Comparison of ENCODE assay signal across 24 cellular contexts in genomic region chr3:46962427-46962826, GRCh38. TPM values are rescaled to one million over a fixed set of nuclear protein-coding genes. Genes with fewer than 3 reads are reported as not detected.
DNase-seq lines count a peak whose midpoint lies in the region; ATAC-seq and TF ChIP-seq lines count a peak whose summit lies in the region.
"Had no signal": no experiment of that assay in that cellular context is flagged by ENCODE, and none has a peak within 500 bp of the region (broad histone marks: within the 10 kb centered on the region; RNA-seq: fewer than 3 reads in every experiment).

No MANE protein-coding gene starts in this region.

- peak overlapping the region; percentile 29; the same call in 1 of the 2 replicates for H3K23ac ChIP-seq in IMR-90 (ENCODE audit: low read depth, low read length)

- intact Hi-C loops in IMR-90 (cut with micrococcal nuclease) (no loop called here), thyroid gland (cut with DNase I) (no loop called here)

- H3K79me1 ChIP-seq in IMR-90 (ENCODE audit: low read depth in 1 of 2, low read length in 2 of 2): peaks cover 25 to 72% of the 10 kb centered on the region in 2 experiments

- no peak overlapping the region for H2BK15ac ChIP-seq in IMR-90 (ENCODE audit: low read depth, low read length)

- TF ChIP-seq RAD21 in IMR-90 (IDR thresholded peaks at IDR 0.05; ENCODE audit: low read length): no peak

- peaks cover 71% of the 10 kb centered on the region for H4K20me1 ChIP-seq in IMR-90 (ENCODE audit: insufficient read depth, low read length)

- no peak overlapping the region for H2AK9ac ChIP-seq in IMR-90 (replicated peaks; ENCODE audit: low read depth, low read length, poor library complexity)

- H3K56ac ChIP-seq in IMR-90 (ENCODE audit: extremely low read depth, insufficient read depth, low read length): no peak overlapping the region

- H3K4me3 Mint-ChIP-seq in activated naive CD8-positive, alpha-beta T cell: no peak overlapping the region
- no peak overlapping the region for H3K4me3 Mint-ChIP-seq in activated naive CD8-positive, alpha-beta T cell treated with anti-CD3 and anti-CD28 coated beads for 36 hours
- no peak overlapping the region for H3K4me3 Mint-ChIP-seq in chondrocyte (ENCODE audit: unreplicated experiment)
- H3K4me3 Mint-ChIP-seq: activated naive CD4-positive, alpha-beta T cell treated with anti-CD3 and anti-CD28 coated beads, Interleukin-2, amount 10 ng/mL, durations not matched to agents 7 days and 5 days had no signal

- H3K4me1 Mint-ChIP-seq in activated naive CD8-positive, alpha-beta T cell (ENCODE audit: low read depth): peaks cover 83% of the 10 kb centered on the region
- H3K4me1 Mint-ChIP-seq in activated naive CD8-positive, alpha-beta T cell treated with anti-CD3 and anti-CD28 coated beads for 36 hours: peaks cover 73% of the 10 kb centered on the region
- H3K4me1 Mint-ChIP-seq in chondrocyte (ENCODE audit: low read depth): peaks cover 52% of the 10 kb centered on the region

- no peak overlapping the region for H3K4me2 ChIP-seq in IMR-90 (ENCODE audit: low read depth, low read length)
- H3K4me2 ChIP-seq: SK-N-SH had no signal

- peaks cover 27% of the 10 kb centered on the region for H3K9me1 ChIP-seq in IMR-90 (ENCODE audit: insufficient read depth, low read length)

- H3K27me3 ChIP-seq in IMR-90 (ENCODE audit: control insufficient read depth, insufficient read depth, low read length) (no peaks in the 10 kb centered on the region), thyroid gland (no peaks in the 10 kb centered on the region)
- H3K27me3 ChIP-seq: gastroesophageal sphincter, upper lobe of right lung had no signal

- TF ChIP-seq CTCF in IMR-90 (conservative IDR thresholded peaks at IDR 0.05; ENCODE audit: low read depth, low read length) (no peak), chondrocyte (IDR thresholded peaks at IDR 0.05) (no peak), thyroid gland (IDR thresholded peaks at IDR 0.05) (no peak)

- WGBS in IMR-90 (ENCODE audit: extremely low coverage in 2 of 2, insufficient read length in 1 of 2), 2 experiments: no CpG with 5 or more reads among the region's 1 CpG
- WGBS in thyroid gland, 2 donors: 97 to 100% methylated on average over 1 of the region's 1 CpG

- BruUV-seq in IMR-90 (replicated peaks; lab: Mats Ljungman, UMichigan): no TSS peak

- no peak for ATAC-seq in IMR-90 (ENCODE audit: low read depth)
- ATAC-seq: activated CD4-positive, CD25-positive, alpha-beta regulatory T cell treated with anti-CD3 and anti-CD28 coated beads, Interleukin-2, amount 50 U/mL, for 24 hours; gastroesophageal sphincter; lower lobe of right lung; naive thymus-derived CD4-positive, alpha-beta T cell; upper lobe of right lung had no signal

- in situ Hi-C loops in IMR-90 (cut with MboI; ENCODE audit: low sequenced_read_pairs): no loop called here

- H3K4ac ChIP-seq in IMR-90 (ENCODE audit: low read depth, low read length): no peak overlapping the region

- H3K36me3 ChIP-seq in IMR-90 (ENCODE audit: control insufficient read depth, insufficient read depth, low read length) (peaks cover 6% of the 10 kb centered on the region; the same call in 1 of the 2 replicates), thyroid gland (no peaks in the 10 kb centered on the region)
- H3K36me3 ChIP-seq: lower lobe of right lung, upper lobe of right lung had no signal

- H2BK20ac ChIP-seq in IMR-90 (ENCODE audit: low read depth, low read length): no peak overlapping the region

- H4K91ac ChIP-seq in IMR-90 (ENCODE audit: insufficient read depth, low read depth, low read length): no peak overlapping the region

- no peak overlapping the region for H4K8ac ChIP-seq in IMR-90 (ENCODE audit: low read depth in 2 of 2, low read length in 2 of 2)

- H4K5ac ChIP-seq in IMR-90 (ENCODE audit: low read depth, low read length): no peak overlapping the region

- H3K27ac ChIP-seq in IMR-90 (ENCODE audit: insufficient read depth, low read length) (no peak overlapping the region), thyroid gland (peak overlapping the region in 2 of 3 donors; percentile 70 to 86)
- H3K27ac ChIP-seq: gastroesophageal sphincter, lower lobe of right lung had no signal

- dilution Hi-C loops in IMR-90 (cut with HindIII; ENCODE audit: low sequenced_read_pairs, unreplicated experiment): no loop called here

- no peak overlapping the region for H3K9ac ChIP-seq in IMR-90 (ENCODE audit: low read depth, low read length)
- H3K9ac ChIP-seq: SK-N-SH had no signal

- peak overlapping the region; percentile 41 for H3K27ac Mint-ChIP-seq in activated naive CD8-positive, alpha-beta T cell
- H3K27ac Mint-ChIP-seq in activated naive CD8-positive, alpha-beta T cell treated with anti-CD3 and anti-CD28 coated beads for 36 hours: no peak overlapping the region
- H3K27ac Mint-ChIP-seq in chondrocyte (ENCODE audit: unreplicated experiment): peak overlapping the region; percentile 20

- H3K18ac ChIP-seq in IMR-90 (ENCODE audit: low read depth, low read length): no peak overlapping the region

- TF ChIP-seq POLR2A in IMR-90 (IDR thresholded peaks at IDR 0.05; ENCODE audit: low read depth, low read length): no peak
- TF ChIP-seq POLR2A in thyroid gland (IDR thresholded peaks at IDR 0.05): no peak

- H3K27me3 Mint-ChIP-seq in activated naive CD8-positive, alpha-beta T cell: no peaks in the 10 kb centered on the region
- H3K27me3 Mint-ChIP-seq in activated naive CD8-positive, alpha-beta T cell treated with anti-CD3 and anti-CD28 coated beads for 36 hours: no peaks in the 10 kb centered on the region
- H3K27me3 Mint-ChIP-seq in chondrocyte (ENCODE audit: low read depth): no peaks in the 10 kb centered on the region
- H3K27me3 Mint-ChIP-seq: activated naive CD4-positive, alpha-beta T cell treated with anti-CD3 and anti-CD28 coated beads, Interleukin-2, amount 10 ng/mL, durations not matched to agents 7 days and 5 days; naive thymus-derived CD4-positive, alpha-beta T cell had no signal

- H2BK120ac ChIP-seq in IMR-90 (ENCODE audit: low read depth, low read length): no peak overlapping the region

- H2AK5ac ChIP-seq in IMR-90 (ENCODE audit: low read depth, low read length): no peak overlapping the region

- H3K36me3 Mint-ChIP-seq in activated naive CD8-positive, alpha-beta T cell: peaks cover 9% of the 10 kb centered on the region
- peaks cover 44% of the 10 kb centered on the region for H3K36me3 Mint-ChIP-seq in activated naive CD8-positive, alpha-beta T cell treated with anti-CD3 and anti-CD28 coated beads for 36 hours
- no peaks in the 10 kb centered on the region for H3K36me3 Mint-ChIP-seq in chondrocyte (ENCODE audit: low read depth)

- CTCF ChIA-PET in IMR-90 (lab: Yijun Ruan, JAX): no interaction called here

- no peaks in the 10 kb centered on the region for H3K9me3 ChIP-seq in IMR-90 (ENCODE audit: control insufficient read depth, insufficient read depth, low read length)
- no peaks in the 10 kb centered on the region for H3K9me3 ChIP-seq in thyroid gland
- H3K9me3 ChIP-seq: gastroesophageal sphincter, lower lobe of right lung, SK-N-SH, upper lobe of right lung had no signal

- H3K4me1 ChIP-seq in IMR-90 (ENCODE audit: control insufficient read depth, insufficient read depth, low read length): peaks cover 18% of the 10 kb centered on the region
- peaks cover 67 to 84% of the 10 kb centered on the region in 2 donors for H3K4me1 ChIP-seq in thyroid gland

- H3K14ac ChIP-seq in IMR-90 (replicated peaks; ENCODE audit: low read depth, low read length): no peak overlapping the region

- H2AFZ ChIP-seq in IMR-90 (replicated peaks; ENCODE audit: low read length, poor library complexity): no peak overlapping the region

- H2BK5ac ChIP-seq in IMR-90 (ENCODE audit: low read depth, low read length, poor library complexity, severe bottlenecking): no peak overlapping the region

- POLR2A ChIA-PET in IMR-90 (lab: Charles Lee; ENCODE audit: unreplicated experiment): no interaction called here

- DNase-seq in activated naive CD8-positive, alpha-beta T cell treated with anti-CD3 and anti-CD28 coated beads for 36 hours: no peak
- DNase-seq in IMR-90 (no peak), chondrocyte (ENCODE audit: low spot score) (no peak), thyroid gland (no peak), SKM-1 (lab: John Stamatoyannopoulos, UW; ENCODE audit: unreplicated experiment) (no peak), NCI-H2107 treated with DMSO at 0.1 percent for 48 hours (lab: John Stamatoyannopoulos, UW; ENCODE audit: unreplicated experiment) (no peak), GM03348 (ENCODE audit: low spot score) (no peak)
- DNase-seq: activated naive CD4-positive, alpha-beta T cell treated with anti-CD3 and anti-CD28 coated beads, Interleukin-2, amount 10 ng/mL, durations not matched to agents 7 days and 5 days; activated T-cell treated with anti-CD3 and anti-CD28 coated beads, Interleukin-2, amount 50 U/mL, for 1 hour; aorta; DMS79; GDM1; lower lobe of right lung; naive thymus-derived CD4-positive, alpha-beta T cell; NCI-H1105; NCI-H1930; NCI-H524 treated with DMSO at 0.1 percent for 48 hours; occipital lobe; SK-N-SH; stimulated activated CD4-positive, alpha-beta T cell treated with anti-CD3 and anti-CD28 coated beads, Interleukin-4, amount 100 ng/mL, for 24 hours; upper lobe of right lung had no signal

- no peaks in the 10 kb centered on the region for H3K9me3 Mint-ChIP-seq in activated naive CD8-positive, alpha-beta T cell (ENCODE audit: low read depth)
- peaks cover 2% of the 10 kb centered on the region for H3K9me3 Mint-ChIP-seq in activated naive CD8-positive, alpha-beta T cell treated with anti-CD3 and anti-CD28 coated beads for 36 hours
- H3K9me3 Mint-ChIP-seq in chondrocyte (ENCODE audit: low read depth): no peaks in the 10 kb centered on the region
- H3K9me3 Mint-ChIP-seq: naive thymus-derived CD4-positive, alpha-beta T cell had no signal

- H3K4me3 ChIP-seq in IMR-90 (ENCODE audit: insufficient read depth, low read depth, low read length) (no peak overlapping the region), thyroid gland (replicated peaks in 1 of 3) (no peak overlapping the region)
- H3K4me3 ChIP-seq: gastroesophageal sphincter, lower lobe of right lung, upper lobe of right lung had no signal

TF ChIP-seq in IMR-90, 13 proteins besides CTCF, POLR2A, EP300 and RAD21 (continues in another document):
- no peak for TF ChIP-seq MAZ (IDR thresholded peaks at IDR 0.05; ENCODE audit: borderline replicate concordance, low read depth, low read length)

RNA-seq across cellular contexts. Expression of gene CCDC12, which starts 14.1 kb away (rescaled TPM):
- total RNA-seq in activated naive CD8-positive, alpha-beta T cell treated with anti-CD3 and anti-CD28 coated beads for 36 hours: 10 to 100 TPM; 48.8 to 55.4 TPM
- total RNA-seq in IMR-90 (2012; rRNA removed) (15.2 and 21.7 TPM in 2 replicates), chondrocyte (21.8 to 23.3 TPM (median 22.3 TPM) in 3 replicates), thyroid gland (10 to 100 TPM; 43.2 to 60.6 (median 51.8) TPM)
- 35.1 and 41.7 TPM in 2 replicates for polyA plus RNA-seq in IMR-90 (2012; rRNA removed)
- polyA plus RNA-seq in IMR-90 (2012; cell fraction: cytosol; rRNA removed): 43.9 and 71.8 TPM in 2 replicates
- polyA plus RNA-seq in IMR-90 (2012; cell fraction: nucleus; rRNA removed; ENCODE audit: low replicate concordance): 52.4 and 55.2 TPM in 2 replicates

RNA-seq across cellular contexts. Expression of gene NBEAL2, which starts 17.0 kb away (rescaled TPM):
- 10 to 100 TPM; 63.1 to 67.4 TPM for total RNA-seq in activated naive CD8-positive, alpha-beta T cell treated with anti-CD3 and anti-CD28 coated beads for 36 hours
- 2.2 TPM in 2 replicates for total RNA-seq in IMR-90 (2012; rRNA removed)
- 11.7 and 12.5 TPM in 2 replicates for polyA plus RNA-seq in IMR-90 (2012; rRNA removed)
- polyA plus RNA-seq in IMR-90 (2012; cell fraction: cytosol; rRNA removed): 5.6 and 8.2 TPM in 2 replicates
- 80.3 and 267 TPM in 2 replicates for polyA plus RNA-seq in IMR-90 (2012; cell fraction: nucleus; rRNA removed; ENCODE audit: low replicate concordance)
- 15.9 to 18.1 TPM (median 16.5 TPM) in 3 replicates for total RNA-seq in chondrocyte
- total RNA-seq in thyroid gland: 10 to 100 TPM; 19.4 to 38.6 (median 27.5) TPM
